ENCODE assay signal across 8 cellular contexts in genomic region chr21:32727728-32728454, GRCh38. TPM values are rescaled to one million over a fixed set of nuclear protein-coding genes. Genes with fewer than 3 reads are reported as not detected.
DNase-seq lines count a peak whose midpoint lies in the region; ATAC-seq, FAIRE-seq and TF ChIP-seq lines count a peak whose summit lies in the region.

TSS of gene SYNJ1 (minus strand) at chr21:32728013. CDS start at chr21:32726895, 1,118 bp downstream.

- FAIRE-seq in kidney (lab: Jason Lieb, UNC): no peak

- H3K9me3 ChIP-seq in kidney (ENCODE audit: control insufficient read depth in 1 of 2, low read length in 2 of 2): no peaks in the 10 kb centered on the region

- TF ChIP-seq POLR2A in GM19193 (IDR thresholded peaks at IDR 0.05; ENCODE audit: extremely low read depth, insufficient read depth, insufficient read length): peak; percentile 74

- peaks cover 0 to 3% of the 10 kb centered on the region in 2 donors for H3K4me1 ChIP-seq in kidney (ENCODE audit: control insufficient read depth in 1 of 2, insufficient read depth in 1 of 2, low read depth in 1 of 2, low read length in 2 of 2)

- peak within 1 kb of the TSS; percentile 88 to 90 for H3K27ac ChIP-seq in kidney (ENCODE audit: low read depth in 2 of 2, low read length in 2 of 2)

- peak within 1 kb of the TSS; percentile 61 to 93 for H3K9ac ChIP-seq in kidney (ENCODE audit: low read length in 2 of 2)

- ATAC-seq in HG03432 (IDR thresholded peaks at IDR 0.05; ENCODE audit: unreplicated experiment): peak; percentile 95

- no peak for TF ChIP-seq CTCF in kidney (IDR thresholded peaks at IDR 0.05; ENCODE audit: borderline replicate concordance, extremely low read depth, insufficient read depth)

- peak within 1 kb of the TSS; percentile 66 to 90 for H3K4me3 ChIP-seq in kidney (ENCODE audit: low read length in 2 of 2)

- no peaks in the 10 kb centered on the region for H3K36me3 ChIP-seq in kidney (ENCODE audit: control insufficient read depth in 1 of 2, insufficient read depth in 2 of 2, low read length in 2 of 2)

- DNase-seq in Ammon's horn (ENCODE audit: low spot score): peak; percentile 98
- DNase-seq in NCI-H460 (ENCODE audit: extremely low read depth, low read depth): peak; percentile 88
- DNase-seq in activated CD4-positive, CD25-positive, alpha-beta regulatory T cell treated with anti-CD3 and anti-CD28 coated beads, Interleukin-2, amount 50 U/mL, for 72 hours: peak; percentile 97
- peak; percentile 96 for DNase-seq in cerebellar cortex (ENCODE audit: low spot score)
- peak; percentile 99 for DNase-seq in kidney
- DNase-seq in stimulated activated CD4-positive, alpha-beta T cell treated with anti-CD3 and anti-CD28 coated beads, Interleukin-15, amount 100 ng/mL, for 1 hour (ENCODE audit: low read depth in 1 of 2, low spot score in 1 of 2): peak; percentile 88 to 93

- intact Hi-C loops in kidney (cut with DNase I): no loop called here

RNA-seq across cellular contexts. Expression of gene SYNJ1, which starts in this region (rescaled TPM):
- total RNA-seq in NCI-H460 (2014; rRNA removed; shearing (Covaris generic)): 1.7 and 2.9 TPM in 2 replicates
- polyA plus RNA-seq in NCI-H460 (2014; cell fraction: nucleus; rRNA removed): 1.6 and 2.7 TPM in 2 replicates
- total RNA-seq in kidney: 24.3 TPM
- polyA plus RNA-seq in kidney (ENCODE audit: insufficient read depth, low read depth, low replicate concordance): 6.6 TPM

Comparison
In these comparisons a context has a peak if more than half of its experiments do, and no peak if none do; other contexts are left out.
1. Peak in every context shown above with its lines: DNase-seq, ATAC-seq, H3K4me3 ChIP-seq and H3K27ac ChIP-seq.